ENCODE assay signal across 16 cellular contexts in genomic region chr12:115543269-115543668, GRCh38.
"Had no signal": no experiment of that assay in that cellular context is flagged by ENCODE, and none has a peak within 500 bp of the region (broad histone marks: within the 10 kb centered on the region; RNA-seq: fewer than 3 reads in every experiment).

No MANE protein-coding gene starts in this region.

- H3K27ac Mint-ChIP-seq: activated naive CD8-positive, alpha-beta T cell treated with anti-CD3 and anti-CD28 coated beads, Interleukin-2, amount 10 ng/mL, durations not matched to agents 7 days and 5 days; effector memory CD8-positive, alpha-beta T cell; nephron had no signal

- H3K27me3 ChIP-seq: hepatocyte had no signal

- H3K27ac ChIP-seq: hepatocyte had no signal

- H3K36me3 Mint-ChIP-seq: activated naive CD8-positive, alpha-beta T cell treated with anti-CD3 and anti-CD28 coated beads, Interleukin-2, amount 10 ng/mL, durations not matched to agents 7 days and 5 days had no signal

- H3K4me1 Mint-ChIP-seq: activated naive CD8-positive, alpha-beta T cell treated with anti-CD3 and anti-CD28 coated beads, Interleukin-2, amount 10 ng/mL, durations not matched to agents 7 days and 5 days; nephron had no signal

- H3K27me3 Mint-ChIP-seq: activated naive CD8-positive, alpha-beta T cell treated with anti-CD3 and anti-CD28 coated beads, Interleukin-2, amount 10 ng/mL, durations not matched to agents 7 days and 5 days; effector memory CD8-positive, alpha-beta T cell had no signal

- ATAC-seq: activated CD4-positive, CD25-positive, alpha-beta regulatory T cell treated with anti-CD3 and anti-CD28 coated beads, Interleukin-2, amount 50 U/mL, for 24 hours; effector memory CD8-positive, alpha-beta T cell; stimulated activated naive CD8-positive, alpha-beta T cell treated with anti-CD3 and anti-CD28 coated beads, Interleukin-15, Interleukin-2, amounts not matched to agents 100 U/mL and 50 U/mL, for 24 hours had no signal

- DNase-seq: activated CD4-positive, alpha-beta T cell treated with anti-CD3 and anti-CD28 coated beads, Interleukin-2, amount 50 U/mL, for 1 hour; activated naive CD4-positive, alpha-beta T cell; activated naive CD8-positive, alpha-beta T cell treated with anti-CD3 and anti-CD28 coated beads, Interleukin-2, amount 10 ng/mL, durations not matched to agents 7 days and 5 days; activated T-cell treated with anti-CD3 and anti-CD28 coated beads for 4 hours; anterior cingulate cortex; dermis blood vessel endothelial cell; effector memory CD8-positive, alpha-beta T cell; kidney glomerular epithelial cell; nucleus accumbens; posterior cingulate gyrus; stimulated activated naive CD8-positive, alpha-beta T cell treated with anti-CD3 and anti-CD28 coated beads, Interleukin-15, Interleukin-2, amounts not matched to agents 100 U/mL and 50 U/mL, for 24 hours; T-helper 9 cell; trophoblast cell had no signal

- H3K4me3 Mint-ChIP-seq: activated naive CD8-positive, alpha-beta T cell treated with anti-CD3 and anti-CD28 coated beads, Interleukin-2, amount 10 ng/mL, durations not matched to agents 7 days and 5 days; effector memory CD8-positive, alpha-beta T cell; nephron had no signal

- H3K4me3 ChIP-seq: hepatocyte had no signal
